ENCODE assay signal across 19 cellular contexts in the genomic region with DNA sequence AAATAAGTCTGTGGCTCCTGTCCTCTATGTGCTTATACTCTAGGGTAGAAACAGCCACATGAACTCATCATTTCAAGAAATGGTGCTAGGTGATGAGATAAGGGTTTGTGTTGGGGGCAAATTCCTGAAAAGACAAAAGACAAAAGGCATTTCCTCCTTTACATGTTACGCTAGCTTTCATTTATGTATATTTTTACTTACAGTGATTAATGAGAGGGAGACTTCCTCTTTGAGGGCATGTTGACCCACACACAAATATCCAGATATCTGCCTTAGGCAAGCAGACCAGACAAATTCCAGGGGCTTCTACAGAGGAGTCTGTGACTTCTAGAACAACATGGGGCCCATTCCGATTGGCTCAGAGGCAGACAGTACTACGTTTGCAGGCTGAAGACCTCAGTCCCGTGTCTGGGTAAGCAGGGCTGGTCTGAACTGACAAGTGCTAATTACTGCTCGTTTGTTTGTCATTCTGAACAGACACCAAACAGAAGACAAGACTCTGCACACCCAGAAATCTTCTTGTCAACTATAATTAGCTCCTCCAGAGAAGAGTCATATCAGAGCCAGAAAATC.
DNase-seq lines count a peak whose midpoint lies in the region; ATAC-seq and TF ChIP-seq lines count a peak whose summit lies in the region.
"Had no signal": no experiment of that assay in that cellular context is flagged by ENCODE, and none has a peak within 500 bp of the region (broad histone marks: within the 10 kb centered on the region; RNA-seq: fewer than 3 reads in every experiment).

No MANE protein-coding gene starts in this region.

- H3K4me1 ChIP-seq in foreskin keratinocyte: no peaks in the 10 kb centered on the region
- H3K4me1 ChIP-seq: thyroid gland had no signal

- H3K27me3 Mint-ChIP-seq in nephron (ENCODE audit: low read depth): peaks cover 8% of the 10 kb centered on the region

- in situ Hi-C loops in astrocyte of the spinal cord (cut with HindIII; ENCODE audit: low sequenced_read_pairs) (no loop called here), KBM-7 (cut with MboI; ENCODE audit: low pct_unique_long_range_greater_than_20kb, low sequenced_read_pairs) (no loop called here)

- no peak overlapping the region for H3K4me3 Mint-ChIP-seq in nephron
- H3K4me3 Mint-ChIP-seq: neural crest cell; stimulated activated effector memory CD8-positive, alpha-beta T cell treated with anti-CD3 and anti-CD28 coated beads, Interleukin-12 subunit alpha, Interleukin-12 subunit beta, amount 100 ng/mL, for 72 hours; T-helper 2 cell treated with Interferon-gamma antibody and Interleukin-4, amounts not matched to agents 5 μg/mL and 100 μg/mL, for 36 hours had no signal

- TF ChIP-seq CTCF in astrocyte of the spinal cord (IDR thresholded peaks at IDR 0.05; ENCODE audit: low read depth, low read length): no peak
- TF ChIP-seq CTCF in nephron (IDR thresholded peaks at IDR 0.05; ENCODE audit: unreplicated experiment in 3 of 3): no peak
- TF ChIP-seq CTCF in foreskin keratinocyte (conservative IDR thresholded peaks at IDR 0.05): no peak

- no peak for ATAC-seq in foreskin keratinocyte
- ATAC-seq: stimulated activated effector memory CD8-positive, alpha-beta T cell treated with anti-CD3 and anti-CD28 coated beads, Interleukin-12 subunit alpha, Interleukin-12 subunit beta, amount 100 ng/mL, for 72 hours had no signal

- H3K4me1 Mint-ChIP-seq in nephron: peaks cover 7% of the 10 kb centered on the region
- H3K4me1 Mint-ChIP-seq: stimulated activated effector memory CD8-positive, alpha-beta T cell treated with anti-CD3 and anti-CD28 coated beads, Interleukin-12 subunit alpha, Interleukin-12 subunit beta, amount 100 ng/mL, for 72 hours had no signal

- H3K27ac Mint-ChIP-seq in nephron: peak overlapping the region in 2 of 3 experiments; percentile 53 to 76
- H3K27ac Mint-ChIP-seq: stimulated activated effector memory CD8-positive, alpha-beta T cell treated with anti-CD3 and anti-CD28 coated beads, Interleukin-12 subunit alpha, Interleukin-12 subunit beta, amount 100 ng/mL, for 72 hours; T-helper 2 cell treated with Interferon-gamma antibody and Interleukin-4, amounts not matched to agents 5 μg/mL and 100 μg/mL, for 36 hours had no signal

- H3K9me3 Mint-ChIP-seq in nephron: no peaks in the 10 kb centered on the region
- H3K9me3 Mint-ChIP-seq: neural crest cell; T-helper 2 cell treated with Interferon-gamma antibody and Interleukin-4, amounts not matched to agents 5 μg/mL and 100 μg/mL, for 36 hours had no signal

- no peaks in the 10 kb centered on the region for H3K36me3 Mint-ChIP-seq in nephron (ENCODE audit: low read depth)
- H3K36me3 Mint-ChIP-seq: stimulated activated effector memory CD8-positive, alpha-beta T cell treated with anti-CD3 and anti-CD28 coated beads, Interleukin-12 subunit alpha, Interleukin-12 subunit beta, amount 100 ng/mL, for 72 hours had no signal

- DNase-seq in DMS53 (lab: John Stamatoyannopoulos, UW) (peak; percentile 57), DMS53 treated with DMSO at 0.1 percent for 48 hours (lab: John Stamatoyannopoulos, UW; ENCODE audit: unreplicated experiment) (no peak), NCI-H526 (lab: John Stamatoyannopoulos, UW) (peak; percentile 35 to 47), astrocyte of the spinal cord (ENCODE audit: low read depth, low spot score) (peak; percentile 50), cerebellar nuclear complex (lab: John Stamatoyannopoulos, UW) (no peak), KBM-7 (no peak), foreskin keratinocyte (no peak)
- DNase-seq: activated gamma-delta T cell; amniotic stem cell; effector memory CD4-positive, alpha-beta T cell; NCI-H446; thyroid gland had no signal

- H3K4me3 ChIP-seq in astrocyte of the spinal cord (ENCODE audit: low read depth, low read length): no peak overlapping the region
- H3K4me3 ChIP-seq: right atrium auricular region, SJCRH30, thyroid gland had no signal

- H3K27me3 ChIP-seq in foreskin keratinocyte: no peaks in the 10 kb centered on the region
- H3K27me3 ChIP-seq: right atrium auricular region, thyroid gland had no signal

- H3K27ac ChIP-seq in foreskin keratinocyte: no peak overlapping the region
- H3K27ac ChIP-seq: 22Rv1, right atrium auricular region, SJCRH30, thyroid gland had no signal

Comparison
In these comparisons a context has a peak if more than half of its experiments do, and no peak if none do; other contexts are left out.
1. DNase-seq: peak in DMS53 (single experiment), NCI-H526 (2 of 2) and astrocyte of the spinal cord (single experiment); none in DMS53 treated with DMSO at 0.1 percent for 48 hours (single experiment), cerebellar nuclear complex (0 of 2), KBM-7 (single experiment) and foreskin keratinocyte (0 of 2).